In the genomic region with DNA sequence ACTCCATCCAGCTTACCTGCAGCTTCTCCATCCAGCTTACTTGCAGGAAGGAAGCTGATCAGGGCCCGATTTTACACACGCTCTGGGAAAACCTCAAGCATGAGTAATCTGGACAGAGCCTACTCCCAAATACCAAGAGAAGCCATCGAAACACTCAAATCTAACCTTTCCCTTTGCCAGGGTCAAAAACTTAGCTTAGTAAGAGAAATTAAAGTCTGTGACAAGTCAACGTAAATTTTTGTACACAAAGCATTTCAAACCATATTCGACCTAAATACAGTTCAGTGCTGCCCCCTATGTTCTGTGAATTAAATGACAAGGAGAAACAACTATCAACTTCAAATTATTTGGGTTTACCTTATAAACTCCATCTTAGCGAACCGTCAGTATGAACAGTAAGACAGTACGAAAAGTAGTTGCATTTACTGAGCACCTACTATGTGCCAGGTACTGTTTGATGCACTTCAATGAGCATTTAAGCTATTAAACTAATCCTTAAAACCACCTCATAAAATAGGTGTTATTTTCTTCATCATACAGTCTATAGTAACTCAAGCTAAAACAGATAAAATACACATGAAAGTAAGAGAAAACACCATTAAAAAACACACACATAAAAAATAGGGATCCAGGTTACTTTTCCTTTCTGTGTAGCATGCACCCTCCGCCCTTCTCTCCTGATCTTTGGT, we compare ENCODE assay signal across 8 cellular contexts. TPM values are rescaled to one million over a fixed set of nuclear protein-coding genes. Genes with fewer than 3 reads are reported as not detected.
DNase-seq lines count a peak whose midpoint lies in the region; ATAC-seq and TF ChIP-seq lines count a peak whose summit lies in the region.

No MANE protein-coding gene starts in this region.

- intact Hi-C loops in mucosa of descending colon (cut with DNase I, micrococcal nuclease) (no loop called here), sciatic nerve (cut with DNase I) (no loop called here)

- H3K4me3 ChIP-seq in mucosa of descending colon, result no peak overlapping the region

- ATAC-seq in mucosa of descending colon (peak; percentile 71), HG03378 (IDR thresholded peaks at IDR 0.05; ENCODE audit: unreplicated experiment) (no peak), sciatic nerve (no peak)

- peak; percentile 88 for DNase-seq in EL
- DNase-seq in NCI-H1694 (lab: John Stamatoyannopoulos, UW), result peak; percentile 25
- peak; percentile 9 for DNase-seq in central memory CD4-positive, alpha-beta T cell
- peak in 1 of 3 donors; percentile 37 for DNase-seq in mucosa of descending colon
- no peak for DNase-seq in activated CD4-positive, CD25-positive, alpha-beta regulatory T cell treated with anti-CD3 and anti-CD28 coated beads, Interleukin-2, amount 50 U/mL, for 72 hours
- DNase-seq in sciatic nerve (ENCODE audit: low spot score), result no peak
- DNase-seq in GM19238 (ENCODE audit: insufficient read length, low spot score), result no peak

- H3K4me1 ChIP-seq in mucosa of descending colon (ENCODE audit: low read depth), result no peaks in the 10 kb centered on the region

- H3K36me3 ChIP-seq in mucosa of descending colon (ENCODE audit: low read depth), result no peaks in the 10 kb centered on the region

- H3K9me3 ChIP-seq in mucosa of descending colon, result no peaks in the 10 kb centered on the region

- TF ChIP-seq CTCF in mucosa of descending colon (IDR thresholded peaks at IDR 0.05), result no peak

RNA-seq across cellular contexts. Expression of a gene that starts 36.9 kb away (rescaled TPM):
- total RNA-seq in mucosa of descending colon, result 10 to 100 TPM; 20.0 to 41.3 (median 34.3) TPM
- total RNA-seq in sciatic nerve, result 46.8 TPM

Comparison
In these comparisons a context has a peak if more than half of its experiments do, and no peak if none do; other contexts are left out.
1. DNase-seq: peak in EL (single experiment), NCI-H1694 (single experiment) and central memory CD4-positive, alpha-beta T cell (single experiment); none in activated CD4-positive, CD25-positive, alpha-beta regulatory T cell treated with anti-CD3 and anti-CD28 coated beads, Interleukin-2, amount 50 U/mL, for 72 hours (single experiment), sciatic nerve (single experiment) and GM19238 (single experiment).